Comparison of ENCODE assay signal across 26 cellular contexts in the genomic region with DNA sequence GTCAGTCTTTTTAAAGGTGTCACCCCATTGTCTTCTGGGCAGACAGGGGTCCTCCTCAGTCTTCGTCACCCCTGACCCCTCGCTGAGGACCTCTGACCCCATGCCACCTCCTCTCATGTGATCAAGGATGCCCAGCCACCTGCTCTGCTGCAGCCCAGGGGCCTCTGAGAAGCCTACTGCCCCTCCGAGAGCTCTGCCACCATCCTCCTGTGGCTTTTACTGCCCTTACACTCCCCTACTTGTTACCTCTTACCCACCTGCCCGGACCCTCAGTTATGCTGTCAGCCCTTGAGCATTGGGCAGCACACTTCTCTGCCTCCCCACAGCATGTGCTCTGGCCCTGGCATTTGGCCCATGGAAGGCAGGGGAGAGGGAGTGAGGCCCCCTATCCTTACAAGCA.
DNase-seq lines count a peak whose midpoint lies in the region; ATAC-seq and TF ChIP-seq lines count a peak whose summit lies in the region.
"Had no signal": no experiment of that assay in that cellular context is flagged by ENCODE, and none has a peak within 500 bp of the region (broad histone marks: within the 10 kb centered on the region; RNA-seq: fewer than 3 reads in every experiment).

No MANE protein-coding gene starts in this region.

- no peak for TF ChIP-seq POLR2A in spleen (IDR thresholded peaks at IDR 0.05)

- H3K27ac ChIP-seq in right atrium auricular region (no peak overlapping the region), spleen (no peak overlapping the region)
- H3K27ac ChIP-seq: breast epithelium, foreskin keratinocyte, heart left ventricle, PC-9 had no signal

- H3K9me3 ChIP-seq in right atrium auricular region (peaks cover 0 to 9% of the 10 kb centered on the region in 2 donors), spleen (peaks cover 0 to 12% (median 0%) of the 10 kb centered on the region in 8 donors)
- H3K9me3 ChIP-seq: breast epithelium had no signal

- no peak overlapping the region for H3K4me3 ChIP-seq in right atrium auricular region
- no peak overlapping the region for H3K4me3 ChIP-seq in spleen
- H3K4me3 ChIP-seq: breast epithelium, GM23338, heart left ventricle, PC-9 had no signal

- H3K4me3 Mint-ChIP-seq in stimulated activated naive CD8-positive, alpha-beta T cell treated with anti-CD3 and anti-CD28 coated beads, Interleukin-15, amount 100 ng/mL, for 72 hours = no peak overlapping the region
- H3K4me3 Mint-ChIP-seq: activated CD4-positive, alpha-beta T cell treated with anti-CD3 and anti-CD28 coated beads, Interleukin-2, amount 10 ng/mL, durations not matched to agents 7 days and 5 days; activated naive CD4-positive, alpha-beta T cell treated with anti-CD3 and anti-CD28 coated beads, Interleukin-2, amount 50 U/mL, for 24 hours; activated T-helper 17 cell treated with anti-CD3 and anti-CD28 coated beads, Interleukin-2, amount 50 U/mL, for 72 hours; CD8-positive, alpha-beta memory T cell; GM23338; memory B cell had no signal

- H3K27me3 Mint-ChIP-seq in stimulated activated naive CD8-positive, alpha-beta T cell treated with anti-CD3 and anti-CD28 coated beads, Interleukin-15, amount 100 ng/mL, for 72 hours = peaks cover 50% of the 10 kb centered on the region
- H3K27me3 Mint-ChIP-seq: memory B cell had no signal

- DNase-seq in right atrium auricular region (ENCODE audit: low spot score) = peak; percentile 13
- DNase-seq in Right ventricle myocardium inferior (ENCODE audit: missing footprints) = no peak
- DNase-seq in islet precursor cell = peak; percentile 22
- peak; percentile 20 for DNase-seq in spleen
- no peak for DNase-seq in HuH-7 (ENCODE audit: low spot score)
- DNase-seq in DMS153 treated with DMSO at 0.1 percent for 48 hours (lab: John Stamatoyannopoulos, UW; ENCODE audit: unreplicated experiment) = no peak
- DNase-seq in stimulated activated naive CD8-positive, alpha-beta T cell treated with anti-CD3 and anti-CD28 coated beads, Interleukin-15, amount 100 ng/mL, for 72 hours = no peak
- DNase-seq in activated T-cell treated with anti-CD3 and anti-CD28 coated beads, Interleukin-2, amount 50 U/mL, for 1 hour = no peak
- DNase-seq: activated CD4-positive, alpha-beta T cell treated with anti-CD3 and anti-CD28 coated beads, Interleukin-2, amount 10 ng/mL, durations not matched to agents 7 days and 5 days; CD8-positive, alpha-beta memory T cell; cortex of kidney; foreskin keratinocyte; NCI-H1092 treated with DMSO at 0.1 percent for 48 hours; NCI-H2029; NCI-H526; PC-9; SHP77 treated with DMSO at 0.1 percent for 48 hours; small intestine; T1000 had no signal

- H3K4me1 Mint-ChIP-seq in stimulated activated naive CD8-positive, alpha-beta T cell treated with anti-CD3 and anti-CD28 coated beads, Interleukin-15, amount 100 ng/mL, for 72 hours = peaks cover 3% of the 10 kb centered on the region
- H3K4me1 Mint-ChIP-seq: activated CD4-positive, alpha-beta T cell treated with anti-CD3 and anti-CD28 coated beads, Interleukin-2, amount 10 ng/mL, durations not matched to agents 7 days and 5 days; activated naive CD4-positive, alpha-beta T cell treated with anti-CD3 and anti-CD28 coated beads, Interleukin-2, amount 50 U/mL, for 24 hours; activated T-helper 17 cell treated with anti-CD3 and anti-CD28 coated beads, Interleukin-2, amount 50 U/mL, for 72 hours; CD8-positive, alpha-beta memory T cell; memory B cell had no signal

- peaks cover 5 to 20% of the 10 kb centered on the region in 2 donors for H3K9me3 Mint-ChIP-seq in stimulated activated naive CD8-positive, alpha-beta T cell treated with anti-CD3 and anti-CD28 coated beads, Interleukin-15, amount 100 ng/mL, for 72 hours
- H3K9me3 Mint-ChIP-seq: activated CD4-positive, alpha-beta T cell treated with anti-CD3 and anti-CD28 coated beads, Interleukin-2, amount 10 ng/mL, durations not matched to agents 7 days and 5 days had no signal

- 91 to 97% (median 93%) methylated on average over 4 of the region's 4 CpGs for WGBS in spleen, 5 donors

- H3K36me3 ChIP-seq in right atrium auricular region (no peaks in the 10 kb centered on the region), spleen (peaks cover 0 to 94% (median 34%) of the 10 kb centered on the region in 6 donors)
- H3K36me3 ChIP-seq: breast epithelium had no signal

- no peak for ATAC-seq in Right ventricle myocardium inferior
- no peak for ATAC-seq in stimulated activated naive CD8-positive, alpha-beta T cell treated with anti-CD3 and anti-CD28 coated beads, Interleukin-15, amount 100 ng/mL, for 72 hours
- ATAC-seq: activated T-helper 17 cell treated with anti-CD3 and anti-CD28 coated beads, Interleukin-2, amount 50 U/mL, for 72 hours; esophagus mucosa; foreskin keratinocyte; heart left ventricle had no signal

- H3K4me1 ChIP-seq in right atrium auricular region = peaks cover 0 to 13% of the 10 kb centered on the region in 2 donors
- H3K4me1 ChIP-seq in spleen = peaks cover 0 to 16% (median 4%) of the 10 kb centered on the region in 6 donors
- H3K4me1 ChIP-seq: breast epithelium, foreskin keratinocyte had no signal

- intact Hi-C loops in Right ventricle myocardium inferior (cut with DNase I) = no loop called here
- intact Hi-C loops in spleen (cut with DNase I; ENCODE audit: low total_unique reads) = no loop called here

- H3K27me3 ChIP-seq in right atrium auricular region = no peaks in the 10 kb centered on the region
- no peaks in the 10 kb centered on the region for H3K27me3 ChIP-seq in spleen (replicated peaks in 1 of 7)
- H3K27me3 ChIP-seq: breast epithelium, foreskin keratinocyte, heart left ventricle had no signal

- H3K27ac Mint-ChIP-seq in stimulated activated naive CD8-positive, alpha-beta T cell treated with anti-CD3 and anti-CD28 coated beads, Interleukin-15, amount 100 ng/mL, for 72 hours = no peak overlapping the region
- H3K27ac Mint-ChIP-seq: activated CD4-positive, alpha-beta T cell treated with anti-CD3 and anti-CD28 coated beads, Interleukin-2, amount 10 ng/mL, durations not matched to agents 7 days and 5 days; activated naive CD4-positive, alpha-beta T cell treated with anti-CD3 and anti-CD28 coated beads, Interleukin-2, amount 50 U/mL, for 24 hours; activated T-helper 17 cell treated with anti-CD3 and anti-CD28 coated beads, Interleukin-2, amount 50 U/mL, for 72 hours; CD8-positive, alpha-beta memory T cell; GM23338; memory B cell had no signal

- no peak for TF ChIP-seq CTCF in right atrium auricular region (IDR thresholded peaks at IDR 0.05)
- no peak for TF ChIP-seq CTCF in spleen (IDR thresholded peaks at IDR 0.05 in 8 of 11, conservative IDR thresholded peaks at IDR 0.05 in 3 of 11)

Comparison
In these comparisons a context has a peak if more than half of its experiments do, and no peak if none do; other contexts are left out.
1. DNase-seq: peak in right atrium auricular region (single experiment), islet precursor cell (single experiment) and spleen (single experiment); none in Right ventricle myocardium inferior (single experiment), HuH-7 (single experiment), DMS153 treated with DMSO at 0.1 percent for 48 hours (single experiment), stimulated activated naive CD8-positive, alpha-beta T cell treated with anti-CD3 and anti-CD28 coated beads, Interleukin-15, amount 100 ng/mL, for 72 hours (0 of 2) and activated T-cell treated with anti-CD3 and anti-CD28 coated beads, Interleukin-2, amount 50 U/mL, for 1 hour (single experiment).